In genomic region chr12:57868870-57869609, GRCh38 we compare ENCODE assay signal across 10 cellular contexts. TPM values are rescaled to one million over a fixed set of nuclear protein-coding genes. Genes with fewer than 3 reads are reported as not detected.
DNase-seq lines count a peak whose midpoint lies in the region; ATAC-seq and TF ChIP-seq lines count a peak whose summit lies in the region.
"Had no signal": no experiment of that assay in that cellular context is flagged by ENCODE, and none has a peak within 500 bp of the region (broad histone marks: within the 10 kb centered on the region; RNA-seq: fewer than 3 reads in every experiment).

No MANE protein-coding gene starts in this region.

- H3K4me3 ChIP-seq in upper lobe of left lung: no peak overlapping the region
- H3K4me3 ChIP-seq in ovary: no peak overlapping the region
- H3K4me3 ChIP-seq in MG63: no peak overlapping the region
- H3K4me3 ChIP-seq: GM12878 had no signal

- H3K27ac Mint-ChIP-seq in chondrocyte (ENCODE audit: unreplicated experiment): peak overlapping the region; percentile 20
- H3K27ac Mint-ChIP-seq: activated naive CD8-positive, alpha-beta T cell treated with anti-CD3 and anti-CD28 coated beads, Interleukin-2, amount 10 ng/mL, durations not matched to agents 7 days and 5 days had no signal

- TF ChIP-seq CTCF in chondrocyte (IDR thresholded peaks at IDR 0.05): no peak
- no peak for TF ChIP-seq CTCF in upper lobe of left lung (IDR thresholded peaks at IDR 0.05)
- no peak for TF ChIP-seq CTCF in ovary (IDR thresholded peaks at IDR 0.05)

- DNase-seq in NCI-H187 (lab: John Stamatoyannopoulos, UW): peak; percentile 70 to 74
- no peak for DNase-seq in chondrocyte (ENCODE audit: low spot score)
- DNase-seq in midbrain (lab: John Stamatoyannopoulos, UW): peak; percentile 53
- DNase-seq in upper lobe of left lung: peak in 1 of 2 donors; percentile 70
- no peak for DNase-seq in ovary
- DNase-seq in MG63: no peak
- DNase-seq: activated naive CD8-positive, alpha-beta T cell treated with anti-CD3 and anti-CD28 coated beads, Interleukin-2, amount 10 ng/mL, durations not matched to agents 7 days and 5 days had no signal

- no peaks in the 10 kb centered on the region for H3K9me3 ChIP-seq in upper lobe of left lung
- H3K9me3 ChIP-seq in ovary: no peaks in the 10 kb centered on the region
- H3K9me3 ChIP-seq in MG63: no peaks in the 10 kb centered on the region

- no peaks in the 10 kb centered on the region for H3K36me3 ChIP-seq in upper lobe of left lung
- H3K36me3 ChIP-seq in ovary: no peaks in the 10 kb centered on the region
- H3K36me3 ChIP-seq in MG63: no peaks in the 10 kb centered on the region

- H3K27ac ChIP-seq in upper lobe of left lung (peak overlapping the region; percentile 32 to 70 (median 60)), ovary (no peak overlapping the region)

- TF ChIP-seq POLR2A in upper lobe of left lung (IDR thresholded peaks at IDR 0.05) (no peak), ovary (IDR thresholded peaks at IDR 0.05) (no peak)

- intact Hi-C loops in ovary (cut with DNase I): no loop called here

- H3K4me3 Mint-ChIP-seq in chondrocyte (ENCODE audit: unreplicated experiment): no peak overlapping the region
- H3K4me3 Mint-ChIP-seq: activated naive CD8-positive, alpha-beta T cell treated with anti-CD3 and anti-CD28 coated beads, Interleukin-2, amount 10 ng/mL, durations not matched to agents 7 days and 5 days had no signal

- WGBS in upper lobe of left lung, 2 donors: 88% methylated on average over 17 to 21 of the region's 21 CpGs
- 74 to 91% (median 88%) methylated on average over 21 of the region's 21 CpGs for WGBS in ovary, 3 donors

- ATAC-seq in upper lobe of left lung (ENCODE audit: low FRiP score in 2 of 2): peak in 1 of 2 donors; percentile 46
- no peak for ATAC-seq in GM19395 (IDR thresholded peaks at IDR 0.05; ENCODE audit: unreplicated experiment)
- ATAC-seq in HG03457 (IDR thresholded peaks at IDR 0.05; ENCODE audit: unreplicated experiment): no peak
- ATAC-seq: GM12878 had no signal

- TF ChIP-seq EP300 in upper lobe of left lung (IDR thresholded peaks at IDR 0.05): no peak
- TF ChIP-seq EP300 in ovary (IDR thresholded peaks at IDR 0.05): no peak

- no peaks in the 10 kb centered on the region for H3K9me3 Mint-ChIP-seq in chondrocyte (ENCODE audit: low read depth)
- H3K9me3 Mint-ChIP-seq: activated naive CD8-positive, alpha-beta T cell treated with anti-CD3 and anti-CD28 coated beads, Interleukin-2, amount 10 ng/mL, durations not matched to agents 7 days and 5 days had no signal

- H3K4me1 ChIP-seq in upper lobe of left lung: peaks cover 13 to 20% (median 15%) of the 10 kb centered on the region in 4 donors
- peaks cover 5% of the 10 kb centered on the region for H3K4me1 ChIP-seq in ovary (ENCODE audit: insufficient read depth)

- no peaks in the 10 kb centered on the region for H3K27me3 Mint-ChIP-seq in chondrocyte (ENCODE audit: low read depth)

- H3K4me1 Mint-ChIP-seq in chondrocyte (ENCODE audit: low read depth): peaks cover 26% of the 10 kb centered on the region

- H3K36me3 Mint-ChIP-seq in chondrocyte (ENCODE audit: low read depth): no peaks in the 10 kb centered on the region

- H3K27me3 ChIP-seq in upper lobe of left lung (no peaks in the 10 kb centered on the region), ovary (no peaks in the 10 kb centered on the region), MG63 (no peaks in the 10 kb centered on the region)

RNA-seq across cellular contexts. Expression of gene CTDSP2, which starts 22.5 kb away (rescaled TPM):
- total RNA-seq in chondrocyte (113 to 124 TPM (median 123 TPM) in 3 replicates), upper lobe of left lung (100 to 1,000 TPM; 153 to 226 (median 175) TPM), ovary (100 to 1,000 TPM in 6 of 7 donors, 10 to 100 TPM in 1; 73.1 to 212 (median 189) TPM)
- polyA plus RNA-seq in ovary: 100 to 1,000 TPM in 1 of 2 donors, 10 to 100 TPM in 1; 94.8 to 165 TPM
- total RNA-seq in MG63 (2014; rRNA removed; shearing (Covaris generic); ENCODE audit: low replicate concordance): 73.2 and 73.3 TPM in 2 replicates

RNA-seq across cellular contexts. Expression of gene AVIL, which starts 50.5 kb away (rescaled TPM):
- total RNA-seq in chondrocyte (4.8 to 6.0 TPM (median 5.6 TPM) in 3 replicates), upper lobe of left lung (10 to 100 TPM in 3 of 6 donors, 1 to 10 TPM in 3; 4.9 to 57.6 (median 8.7) TPM), ovary (1 to 10 TPM; 1.4 to 5.3 (median 4.7) TPM)
- polyA plus RNA-seq in ovary: 1 to 10 TPM; 2.9 to 8.1 TPM
- 2.5 TPM in 1 of 2 replicates, not detected in the other for total RNA-seq in MG63 (2014; rRNA removed; shearing (Covaris generic); ENCODE audit: low replicate concordance)

Comparison
In these comparisons a context has a peak if more than half of its experiments do, and no peak if none do; other contexts are left out.
1. DNase-seq: peak in NCI-H187 (2 of 2) and midbrain (single experiment); none in chondrocyte (single experiment), ovary (0 of 5) and MG63 (single experiment).
2. H3K27ac ChIP-seq: peak in upper lobe of left lung (4 of 4); none in ovary (0 of 2).